In the genomic region with DNA sequence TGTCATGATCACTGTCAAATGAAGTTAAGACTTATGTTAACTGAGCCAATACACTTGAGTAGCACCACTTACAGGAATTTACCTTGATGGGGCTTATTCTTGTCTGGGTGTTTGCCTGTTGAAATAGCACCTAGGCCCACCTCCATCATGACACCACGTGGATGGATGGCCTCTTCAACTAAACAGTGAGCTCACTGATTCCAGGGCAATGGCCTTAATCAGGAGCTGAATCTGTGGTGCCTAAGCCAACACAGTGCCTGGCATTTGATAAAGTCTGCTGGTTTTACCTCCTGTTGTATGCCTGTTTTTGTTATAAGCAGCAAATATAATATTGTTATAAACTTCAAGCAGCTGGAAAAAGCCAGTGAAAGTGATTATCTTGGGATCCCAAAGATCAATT, we compare ENCODE assay signal across 3 cellular contexts.
TF ChIP-seq lines count a peak whose summit lies in the region.

No MANE protein-coding gene starts in this region.

TF ChIP-seq in liver, 16 proteins besides CTCF, POLR2A, EP300 and RAD21:
- TF ChIP-seq, protein P1, sequence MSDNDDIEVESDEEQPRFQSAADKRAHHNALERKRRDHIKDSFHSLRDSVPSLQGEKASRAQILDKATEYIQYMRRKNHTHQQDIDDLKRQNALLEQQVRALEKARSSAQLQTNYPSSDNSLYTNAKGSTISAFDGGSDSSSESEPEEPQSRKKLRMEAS (IDR thresholded peaks at IDR 0.05), result peak; percentile 27
- peak; percentile 18 to 72 for TF ChIP-seq RXRA (IDR thresholded peaks at IDR 0.05)
- TF ChIP-seq SP1 (IDR thresholded peaks at IDR 0.05), result no peak
- TF ChIP-seq EGR1 (IDR thresholded peaks at IDR 0.05; ENCODE audit: low read depth in 2 of 2), result no peak
- peak in 1 of 2 donors; percentile 34 for TF ChIP-seq HNF4A (conservative IDR thresholded peaks at IDR 0.05)
- no peak for TF ChIP-seq HNF4G (IDR thresholded peaks at IDR 0.05)
- no peak for TF ChIP-seq FOXA2 (IDR thresholded peaks at IDR 0.05)
- no peak for TF ChIP-seq FOXA1 (IDR thresholded peaks at IDR 0.05)
TF ChIP-seq in liver: peak in this region for 3.

TF ChIP-seq in HepG2, 621 proteins besides CTCF, POLR2A, EP300 and RAD21 (continued from another document):
- TF ChIP-seq KLF15 (CRISPR knock-in tag; IDR thresholded peaks at IDR 0.05; ENCODE audit: borderline replicate concordance) (no peak), FOSL2 (CRISPR knock-in tag; IDR thresholded peaks at IDR 0.05) (no peak), KDM5B (CRISPR knock-in tag; IDR thresholded peaks at IDR 0.05; ENCODE audit: borderline replicate concordance) (no peak), RFX3 (CRISPR knock-in tag; IDR thresholded peaks at IDR 0.05) (no peak), HES4 (CRISPR knock-in tag; IDR thresholded peaks at IDR 0.05; ENCODE audit: borderline replicate concordance) (no peak)
- TF ChIP-seq, protein P2, sequence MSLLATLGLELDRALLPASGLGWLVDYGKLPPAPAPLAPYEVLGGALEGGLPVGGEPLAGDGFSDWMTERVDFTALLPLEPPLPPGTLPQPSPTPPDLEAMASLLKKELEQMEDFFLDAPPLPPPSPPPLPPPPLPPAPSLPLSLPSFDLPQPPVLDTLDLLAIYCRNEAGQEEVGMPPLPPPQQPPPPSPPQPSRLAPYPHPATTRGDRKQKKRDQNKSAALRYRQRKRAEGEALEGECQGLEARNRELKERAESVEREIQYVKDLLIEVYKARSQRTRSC (CRISPR knock-in tag; IDR thresholded peaks at IDR 0.05; ENCODE audit: low read depth), result no peak

TF ChIP-seq in WTC11, 78 proteins besides CTCF, POLR2A, EP300 and RAD21:
- TF ChIP-seq, protein P3, sequence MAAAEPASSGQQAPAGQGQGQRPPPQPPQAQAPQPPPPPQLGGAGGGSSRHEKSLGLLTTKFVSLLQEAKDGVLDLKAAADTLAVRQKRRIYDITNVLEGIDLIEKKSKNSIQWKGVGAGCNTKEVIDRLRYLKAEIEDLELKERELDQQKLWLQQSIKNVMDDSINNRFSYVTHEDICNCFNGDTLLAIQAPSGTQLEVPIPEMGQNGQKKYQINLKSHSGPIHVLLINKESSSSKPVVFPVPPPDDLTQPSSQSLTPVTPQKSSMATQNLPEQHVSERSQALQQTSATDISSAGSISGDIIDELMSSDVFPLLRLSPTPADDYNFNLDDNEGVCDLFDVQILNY (CRISPR knock-in tag; IDR thresholded peaks at IDR 0.05), result no peak
- TF ChIP-seq, protein P4, sequence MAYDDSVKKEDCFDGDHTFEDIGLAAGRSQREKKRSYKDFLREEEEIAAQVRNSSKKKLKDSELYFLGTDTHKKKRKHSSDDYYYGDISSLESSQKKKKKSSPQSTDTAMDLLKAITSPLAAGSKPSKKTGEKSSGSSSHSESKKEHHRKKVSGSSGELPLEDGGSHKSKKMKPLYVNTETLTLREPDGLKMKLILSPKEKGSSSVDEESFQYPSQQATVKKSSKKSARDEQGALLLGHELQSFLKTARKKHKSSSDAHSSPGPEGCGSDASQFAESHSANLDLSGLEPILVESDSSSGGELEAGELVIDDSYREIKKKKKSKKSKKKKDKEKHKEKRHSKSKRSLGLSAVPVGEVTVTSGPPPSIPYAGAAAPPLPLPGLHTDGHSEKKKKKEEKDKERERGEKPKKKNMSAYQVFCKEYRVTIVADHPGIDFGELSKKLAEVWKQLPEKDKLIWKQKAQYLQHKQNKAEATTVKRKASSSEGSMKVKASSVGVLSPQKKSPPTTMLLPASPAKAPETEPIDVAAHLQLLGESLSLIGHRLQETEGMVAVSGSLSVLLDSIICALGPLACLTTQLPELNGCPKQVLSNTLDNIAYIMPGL (CRISPR knock-in tag; IDR thresholded peaks at IDR 0.05), result no peak
- TF ChIP-seq, protein P5, sequence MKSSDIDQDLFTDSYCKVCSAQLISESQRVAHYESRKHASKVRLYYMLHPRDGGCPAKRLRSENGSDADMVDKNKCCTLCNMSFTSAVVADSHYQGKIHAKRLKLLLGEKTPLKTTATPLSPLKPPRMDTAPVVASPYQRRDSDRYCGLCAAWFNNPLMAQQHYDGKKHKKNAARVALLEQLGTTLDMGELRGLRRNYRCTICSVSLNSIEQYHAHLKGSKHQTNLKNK (CRISPR knock-in tag; IDR thresholded peaks at IDR 0.05), result no peak
- TF ChIP-seq ZNF263 (CRISPR knock-in tag; IDR thresholded peaks at IDR 0.05; ENCODE audit: low read depth), result no peak
- TF ChIP-seq ZNF317 (CRISPR knock-in tag; IDR thresholded peaks at IDR 0.05; ENCODE audit: borderline replicate concordance, low read depth), result no peak
- TF ChIP-seq JUN (CRISPR knock-in tag; IDR thresholded peaks at IDR 0.05), result no peak
- TF ChIP-seq NFE2L1 (CRISPR knock-in tag; IDR thresholded peaks at IDR 0.05), result no peak
- TF ChIP-seq ZNF423 (CRISPR knock-in tag; IDR thresholded peaks at IDR 0.05), result no peak
- TF ChIP-seq, protein P6, sequence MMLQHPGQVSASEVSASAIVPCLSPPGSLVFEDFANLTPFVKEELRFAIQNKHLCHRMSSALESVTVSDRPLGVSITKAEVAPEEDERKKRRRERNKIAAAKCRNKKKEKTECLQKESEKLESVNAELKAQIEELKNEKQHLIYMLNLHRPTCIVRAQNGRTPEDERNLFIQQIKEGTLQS (CRISPR knock-in tag; conservative IDR thresholded peaks at IDR 0.05), result no peak
- no peak for TF ChIP-seq ZBTB21 (CRISPR knock-in tag; IDR thresholded peaks at IDR 0.05; ENCODE audit: borderline replicate concordance)
